ENCODE assay signal across 1 cellular context in the genomic region with DNA sequence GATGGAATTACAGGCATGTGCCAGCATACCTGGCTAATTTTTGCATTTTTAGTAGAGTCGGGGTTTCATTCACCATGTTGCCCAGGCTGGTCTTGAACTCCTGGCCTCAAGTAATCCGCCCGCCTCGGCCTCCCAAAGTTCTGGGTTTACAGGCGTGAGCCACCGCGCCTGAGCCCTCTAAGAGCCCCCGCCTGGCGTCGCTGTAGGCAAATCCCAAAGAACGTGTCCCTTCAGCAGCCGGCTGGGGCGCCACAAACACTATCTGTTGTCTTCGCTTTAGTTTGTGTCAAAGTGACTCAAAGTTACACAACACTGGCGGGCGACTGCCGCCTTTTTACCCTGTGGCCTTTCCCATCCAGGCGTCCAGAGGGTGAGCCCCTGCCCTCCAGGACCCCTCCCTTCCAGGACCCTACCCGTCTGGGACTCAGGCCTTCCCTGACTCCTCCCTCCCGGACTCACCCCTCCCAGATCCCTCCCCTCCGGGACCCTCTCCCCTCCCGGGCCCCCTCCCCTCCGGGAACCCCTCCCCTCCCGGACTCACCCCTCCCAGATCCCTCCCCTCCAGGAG.
TF ChIP-seq lines count a peak whose summit lies in the region.

No MANE protein-coding gene starts in this region.

TF ChIP-seq in HEK293, 187 proteins besides CTCF, POLR2A, EP300 and RAD21 (continued from another document):
- TF ChIP-seq, protein P1, sequence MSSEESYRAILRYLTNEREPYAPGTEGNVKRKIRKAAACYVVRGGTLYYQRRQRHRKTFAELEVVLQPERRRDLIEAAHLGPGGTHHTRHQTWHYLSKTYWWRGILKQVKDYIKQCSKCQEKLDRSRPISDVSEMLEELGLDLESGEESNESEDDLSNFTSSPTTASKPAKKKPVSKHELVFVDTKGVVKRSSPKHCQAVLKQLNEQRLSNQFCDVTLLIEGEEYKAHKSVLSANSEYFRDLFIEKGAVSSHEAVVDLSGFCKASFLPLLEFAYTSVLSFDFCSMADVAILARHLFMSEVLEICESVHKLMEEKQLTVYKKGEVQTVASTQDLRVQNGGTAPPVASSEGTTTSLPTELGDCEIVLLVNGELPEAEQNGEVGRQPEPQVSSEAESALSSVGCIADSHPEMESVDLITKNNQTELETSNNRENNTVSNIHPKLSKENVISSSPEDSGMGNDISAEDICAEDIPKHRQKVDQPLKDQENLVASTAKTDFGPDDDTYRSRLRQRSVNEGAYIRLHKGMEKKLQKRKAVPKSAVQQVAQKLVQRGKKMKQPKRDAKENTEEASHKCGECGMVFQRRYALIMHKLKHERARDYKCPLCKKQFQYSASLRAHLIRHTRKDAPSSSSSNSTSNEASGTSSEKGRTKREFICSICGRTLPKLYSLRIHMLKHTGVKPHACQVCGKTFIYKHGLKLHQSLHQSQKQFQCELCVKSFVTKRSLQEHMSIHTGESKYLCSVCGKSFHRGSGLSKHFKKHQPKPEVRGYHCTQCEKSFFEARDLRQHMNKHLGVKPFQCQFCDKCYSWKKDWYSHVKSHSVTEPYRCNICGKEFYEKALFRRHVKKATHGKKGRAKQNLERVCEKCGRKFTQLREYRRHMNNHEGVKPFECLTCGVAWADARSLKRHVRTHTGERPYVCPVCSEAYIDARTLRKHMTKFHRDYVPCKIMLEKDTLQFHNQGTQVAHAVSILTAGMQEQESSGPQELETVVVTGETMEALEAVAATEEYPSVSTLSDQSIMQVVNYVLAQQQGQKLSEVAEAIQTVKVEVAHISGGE (tag by site-specific recombination; conservative IDR thresholded peaks at IDR 0.05; ENCODE audit: low read depth): no peak
- TF ChIP-seq ZNF792 (tag by site-specific recombination; IDR thresholded peaks at IDR 0.05): no peak
- TF ChIP-seq SCRT1 (tag by site-specific recombination; IDR thresholded peaks at IDR 0.05; ENCODE audit: borderline replicate concordance): no peak; the same call in 1 of the 2 replicates
- TF ChIP-seq, protein P2, sequence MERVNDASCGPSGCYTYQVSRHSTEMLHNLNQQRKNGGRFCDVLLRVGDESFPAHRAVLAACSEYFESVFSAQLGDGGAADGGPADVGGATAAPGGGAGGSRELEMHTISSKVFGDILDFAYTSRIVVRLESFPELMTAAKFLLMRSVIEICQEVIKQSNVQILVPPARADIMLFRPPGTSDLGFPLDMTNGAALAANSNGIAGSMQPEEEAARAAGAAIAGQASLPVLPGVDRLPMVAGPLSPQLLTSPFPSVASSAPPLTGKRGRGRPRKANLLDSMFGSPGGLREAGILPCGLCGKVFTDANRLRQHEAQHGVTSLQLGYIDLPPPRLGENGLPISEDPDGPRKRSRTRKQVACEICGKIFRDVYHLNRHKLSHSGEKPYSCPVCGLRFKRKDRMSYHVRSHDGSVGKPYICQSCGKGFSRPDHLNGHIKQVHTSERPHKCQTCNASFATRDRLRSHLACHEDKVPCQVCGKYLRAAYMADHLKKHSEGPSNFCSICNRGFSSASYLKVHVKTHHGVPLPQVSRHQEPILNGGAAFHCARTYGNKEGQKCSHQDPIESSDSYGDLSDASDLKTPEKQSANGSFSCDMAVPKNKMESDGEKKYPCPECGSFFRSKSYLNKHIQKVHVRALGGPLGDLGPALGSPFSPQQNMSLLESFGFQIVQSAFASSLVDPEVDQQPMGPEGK (tag by site-specific recombination; IDR thresholded peaks at IDR 0.05): peak; percentile 86
- TF ChIP-seq, protein P3, sequence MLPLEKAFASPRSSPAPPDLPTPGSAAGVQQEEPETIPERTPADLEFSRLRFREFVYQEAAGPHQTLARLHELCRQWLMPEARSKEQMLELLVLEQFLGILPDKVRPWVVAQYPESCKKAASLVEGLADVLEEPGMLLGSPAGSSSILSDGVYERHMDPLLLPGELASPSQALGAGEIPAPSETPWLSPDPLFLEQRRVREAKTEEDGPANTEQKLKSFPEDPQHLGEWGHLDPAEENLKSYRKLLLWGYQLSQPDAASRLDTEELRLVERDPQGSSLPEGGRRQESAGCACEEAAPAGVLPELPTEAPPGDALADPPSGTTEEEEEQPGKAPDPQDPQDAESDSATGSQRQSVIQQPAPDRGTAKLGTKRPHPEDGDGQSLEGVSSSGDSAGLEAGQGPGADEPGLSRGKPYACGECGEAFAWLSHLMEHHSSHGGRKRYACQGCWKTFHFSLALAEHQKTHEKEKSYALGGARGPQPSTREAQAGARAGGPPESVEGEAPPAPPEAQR (tag by site-specific recombination; IDR thresholded peaks at IDR 0.05): no peak
- TF ChIP-seq ZNF654 (tag by site-specific recombination; IDR thresholded peaks at IDR 0.05; ENCODE audit: low read depth): peak; percentile 77
- no peak for TF ChIP-seq ZNF529 (tag by site-specific recombination; IDR thresholded peaks at IDR 0.05; ENCODE audit: insufficient replicate concordance)
- TF ChIP-seq, protein P4, sequence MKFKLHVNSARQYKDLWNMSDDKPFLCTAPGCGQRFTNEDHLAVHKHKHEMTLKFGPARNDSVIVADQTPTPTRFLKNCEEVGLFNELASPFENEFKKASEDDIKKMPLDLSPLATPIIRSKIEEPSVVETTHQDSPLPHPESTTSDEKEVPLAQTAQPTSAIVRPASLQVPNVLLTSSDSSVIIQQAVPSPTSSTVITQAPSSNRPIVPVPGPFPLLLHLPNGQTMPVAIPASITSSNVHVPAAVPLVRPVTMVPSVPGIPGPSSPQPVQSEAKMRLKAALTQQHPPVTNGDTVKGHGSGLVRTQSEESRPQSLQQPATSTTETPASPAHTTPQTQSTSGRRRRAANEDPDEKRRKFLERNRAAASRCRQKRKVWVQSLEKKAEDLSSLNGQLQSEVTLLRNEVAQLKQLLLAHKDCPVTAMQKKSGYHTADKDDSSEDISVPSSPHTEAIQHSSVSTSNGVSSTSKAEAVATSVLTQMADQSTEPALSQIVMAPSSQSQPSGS (tag by site-specific recombination; IDR thresholded peaks at IDR 0.05; ENCODE audit: low read depth): no peak
- TF ChIP-seq, protein P5, sequence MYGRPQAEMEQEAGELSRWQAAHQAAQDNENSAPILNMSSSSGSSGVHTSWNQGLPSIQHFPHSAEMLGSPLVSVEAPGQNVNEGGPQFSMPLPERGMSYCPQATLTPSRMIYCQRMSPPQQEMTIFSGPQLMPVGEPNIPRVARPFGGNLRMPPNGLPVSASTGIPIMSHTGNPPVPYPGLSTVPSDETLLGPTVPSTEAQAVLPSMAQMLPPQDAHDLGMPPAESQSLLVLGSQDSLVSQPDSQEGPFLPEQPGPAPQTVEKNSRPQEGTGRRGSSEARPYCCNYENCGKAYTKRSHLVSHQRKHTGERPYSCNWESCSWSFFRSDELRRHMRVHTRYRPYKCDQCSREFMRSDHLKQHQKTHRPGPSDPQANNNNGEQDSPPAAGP (tag by site-specific recombination; IDR thresholded peaks at IDR 0.05): peak; percentile 60
- TF ChIP-seq ZNF214 (tag by site-specific recombination; IDR thresholded peaks at IDR 0.05; ENCODE audit: borderline replicate concordance): no peak
- peak; percentile 95 for TF ChIP-seq ZNF785 (tag by site-specific recombination; IDR thresholded peaks at IDR 0.05)
- peak; percentile 53 for TF ChIP-seq SP2 (tag by site-specific recombination; IDR thresholded peaks at IDR 0.05)
- TF ChIP-seq KLF7 (tag by site-specific recombination; IDR thresholded peaks at IDR 0.05; ENCODE audit: borderline replicate concordance): no peak
- TF ChIP-seq MZF1 (tag by site-specific recombination; IDR thresholded peaks at IDR 0.05; ENCODE audit: borderline replicate concordance): no peak
- no peak; the same call in 1 of the 2 replicates for TF ChIP-seq ZBTB44 (tag by site-specific recombination; IDR thresholded peaks at IDR 0.05)
- TF ChIP-seq ZNF580 (tag by site-specific recombination; IDR thresholded peaks at IDR 0.05): peak; percentile 95
- TF ChIP-seq ZNF692 (tag by site-specific recombination; IDR thresholded peaks at IDR 0.05): peak; percentile 62; the same call in 1 of the 2 replicates
- peak; percentile 99 for TF ChIP-seq ZBTB8A (tag by site-specific recombination; IDR thresholded peaks at IDR 0.05)
- TF ChIP-seq PRDM10 (tag by site-specific recombination; IDR thresholded peaks at IDR 0.05): peak; percentile 93
- no peak for TF ChIP-seq ZNF626 (tag by site-specific recombination; IDR thresholded peaks at IDR 0.05)
- peak; percentile 28 for TF ChIP-seq ZNF600 (tag by site-specific recombination; IDR thresholded peaks at IDR 0.05)
- 0 out of 2 replicates have a peak, but pooled peaks have one; percentile 8 for TF ChIP-seq EGR2 (tag by site-specific recombination; IDR thresholded peaks at IDR 0.05; ENCODE audit: low read depth)
- TF ChIP-seq ZNF423 (tag by site-specific recombination; IDR thresholded peaks at IDR 0.05): 0 out of 2 replicates have a peak, but pooled peaks have one; percentile 10
- 0 out of 2 replicates have a peak, but pooled peaks have one; percentile 39 for TF ChIP-seq SCRT2 (tag by site-specific recombination; IDR thresholded peaks at IDR 0.05)
- TF ChIP-seq, protein P6, sequence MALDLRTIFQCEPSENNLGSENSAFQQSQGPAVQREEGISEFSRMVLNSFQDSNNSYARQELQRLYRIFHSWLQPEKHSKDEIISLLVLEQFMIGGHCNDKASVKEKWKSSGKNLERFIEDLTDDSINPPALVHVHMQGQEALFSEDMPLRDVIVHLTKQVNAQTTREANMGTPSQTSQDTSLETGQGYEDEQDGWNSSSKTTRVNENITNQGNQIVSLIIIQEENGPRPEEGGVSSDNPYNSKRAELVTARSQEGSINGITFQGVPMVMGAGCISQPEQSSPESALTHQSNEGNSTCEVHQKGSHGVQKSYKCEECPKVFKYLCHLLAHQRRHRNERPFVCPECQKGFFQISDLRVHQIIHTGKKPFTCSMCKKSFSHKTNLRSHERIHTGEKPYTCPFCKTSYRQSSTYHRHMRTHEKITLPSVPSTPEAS (tag by site-specific recombination; IDR thresholded peaks at IDR 0.05): peak; percentile 10; the same call in 1 of the 2 replicates
- no peak for TF ChIP-seq ZNF837 (tag by site-specific recombination; IDR thresholded peaks at IDR 0.05)
- no peak for TF ChIP-seq ZNF670 (tag by site-specific recombination; IDR thresholded peaks at IDR 0.05; ENCODE audit: low read depth)
